In the genomic region with DNA sequence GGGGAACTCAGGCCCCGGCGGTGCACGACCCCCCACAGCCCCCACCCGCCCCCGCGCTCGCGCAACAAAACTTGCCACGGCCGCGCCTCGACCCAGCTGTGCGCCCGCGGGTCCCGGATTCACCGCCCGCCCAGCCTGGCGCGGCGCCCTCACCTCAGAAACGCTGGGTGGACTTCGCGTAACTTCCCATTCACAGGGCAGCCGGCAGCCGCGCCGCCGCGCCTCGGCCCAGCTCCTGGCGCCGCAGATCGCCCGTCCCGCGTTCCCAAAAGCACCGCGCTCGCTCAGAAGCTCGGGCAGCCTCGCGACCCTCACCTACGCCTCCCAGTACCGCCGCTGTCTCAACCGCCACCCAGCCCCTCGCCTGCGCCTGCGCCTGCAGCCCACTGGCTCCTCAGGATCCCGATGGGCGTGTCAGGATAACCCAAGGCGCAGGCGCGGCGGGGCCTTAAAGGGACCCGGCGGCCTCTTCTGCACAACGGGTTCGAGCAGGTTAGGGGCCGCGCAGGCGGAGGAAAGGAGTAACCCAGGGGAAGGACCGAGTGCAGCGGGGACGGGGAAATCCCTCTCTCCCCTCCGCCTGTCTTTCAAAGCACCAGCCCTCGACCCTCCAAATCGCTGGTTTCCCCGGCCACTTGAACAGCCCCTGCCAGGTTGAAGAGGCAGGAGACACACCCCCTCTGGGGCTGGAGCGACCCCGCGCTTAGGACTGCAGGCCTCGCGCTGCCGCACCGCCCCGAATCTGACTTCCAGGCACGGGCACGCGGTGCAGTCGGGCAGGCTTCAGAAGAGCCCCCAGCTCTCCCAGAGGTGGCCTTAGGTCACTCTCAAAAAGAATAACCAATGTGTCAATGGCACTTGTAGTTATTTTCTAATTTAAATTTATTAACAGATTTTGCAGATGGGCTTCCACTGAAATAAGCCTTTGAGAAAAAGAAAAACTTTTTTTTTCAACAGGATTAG, we compare ENCODE assay signal across 8 cellular contexts. TPM values are rescaled to one million over a fixed set of nuclear protein-coding genes. Genes with fewer than 3 reads are reported as not detected.
DNase-seq lines count a peak whose midpoint lies in the region; ATAC-seq and TF ChIP-seq lines count a peak whose summit lies in the region.

A gene (minus strand): TSS at position 380 of the 963 bp plus-strand sequence.

- H3K9me3 ChIP-seq in heart left ventricle (no peaks in the 10 kb centered on the region), trophoblast cell (ENCODE audit: insufficient read depth, low read depth, low read length) (no peaks in the 10 kb centered on the region), tibial artery (no peaks in the 10 kb centered on the region)

- peak within 1 kb of the TSS; percentile 93 for H2AFZ ChIP-seq in trophoblast cell (ENCODE audit: insufficient read depth, low read length, poor library complexity)

- peak within 1 kb of the TSS; percentile 93 for H4K8ac ChIP-seq in trophoblast cell (ENCODE audit: low read depth, low read length)

- intact Hi-C loops in heart left ventricle (cut with DNase I) = loop anchor here in 3 of 10 donors (1.0 to 2.0 kb wide), 2 partner anchors 31 kb away; no protein-coding TSS in a partner anchor
- intact Hi-C loops in tibial artery (cut with DNase I; ENCODE audit: low total_unique reads) = no loop called here

- H3K27me3 ChIP-seq in heart left ventricle = peaks cover 0 to 12% (median 0%) of the 10 kb centered on the region in 9 donors
- H3K27me3 ChIP-seq in trophoblast cell (ENCODE audit: insufficient read depth, low read length) = no peaks in the 10 kb centered on the region
- no peaks in the 10 kb centered on the region for H3K27me3 ChIP-seq in tibial artery

- no peak within 1 kb of the TSS for H2AK5ac ChIP-seq in trophoblast cell (ENCODE audit: low read length)

- H3K23ac ChIP-seq in trophoblast cell (ENCODE audit: low read length) = no peak within 1 kb of the TSS

- peak within 1 kb of the TSS; percentile 81 for H3K9ac ChIP-seq in trophoblast cell (ENCODE audit: low read length)

- peaks cover 6% of the 10 kb centered on the region for H3K79me1 ChIP-seq in trophoblast cell (ENCODE audit: low read length)

- peak within 1 kb of the TSS; percentile 92 for H3K18ac ChIP-seq in trophoblast cell (ENCODE audit: low read length)

- DNase-seq in NCI-H1417 (lab: John Stamatoyannopoulos, UW) (peak; percentile 100), SW 1271 (lab: John Stamatoyannopoulos, UW) (peak; percentile 94 to 98), amniotic epithelial cell (ENCODE audit: low read depth) (peak; percentile 89), heart left ventricle (peak; percentile 95 to 100 (median 97)), trophoblast cell (peak; percentile 100), tibial artery (peak; percentile 97 to 98)

- peak within 1 kb of the TSS; percentile 80 for H3K4me2 ChIP-seq in trophoblast cell (ENCODE audit: low read length)

- H2BK120ac ChIP-seq in trophoblast cell (ENCODE audit: insufficient read depth, low read length, poor library complexity) = peak within 1 kb of the TSS; percentile 89

- H3K4me1 ChIP-seq in heart left ventricle (peaks cover 3 to 21% (median 17%) of the 10 kb centered on the region in 12 donors), trophoblast cell (ENCODE audit: control insufficient read depth in 1 of 2, insufficient read depth in 2 of 2, low read length in 2 of 2) (peaks cover 6 to 7% of the 10 kb centered on the region in 2 experiments), tibial artery (peaks cover 0 to 28% (median 16%) of the 10 kb centered on the region in 4 donors)

- H3K14ac ChIP-seq in trophoblast cell (ENCODE audit: low read length) = peak within 1 kb of the TSS; percentile 92

- peak within 1 kb of the TSS; percentile 44 for H3K4ac ChIP-seq in trophoblast cell (ENCODE audit: low read depth, low read length)

- H4K12ac ChIP-seq in trophoblast cell (ENCODE audit: low read depth, low read length) = peak within 1 kb of the TSS; percentile 84

- H3K27ac ChIP-seq in heart left ventricle (peak within 1 kb of the TSS; percentile 23 to 86 (median 80)), trophoblast cell (ENCODE audit: low read depth, low read length) (peak within 1 kb of the TSS; percentile 43), tibial artery (peak within 1 kb of the TSS; percentile 66 to 81)

- WGBS in heart left ventricle, 4 donors = 0 to 1% (median 0%) methylated on average over 82 of the region's 82 CpGs
- WGBS in trophoblast cell (ENCODE audit: extremely low coverage, insufficient coverage, insufficient read length) = no CpG with 5 or more reads among the region's 82 CpGs

- peak within 1 kb of the TSS; percentile 29 for H2BK12ac ChIP-seq in trophoblast cell (ENCODE audit: low read length)

- H4K91ac ChIP-seq in trophoblast cell (ENCODE audit: low read depth, low read length) = peak within 1 kb of the TSS; percentile 81

- peak; percentile 87 for ATAC-seq in HG02798 (IDR thresholded peaks at IDR 0.05; ENCODE audit: poor library complexity, unreplicated experiment)
- peak; percentile 98 to 99 (median 99) for ATAC-seq in heart left ventricle

- peak within 1 kb of the TSS; percentile 68 for H3K4me3 ChIP-seq in GM12875 (ENCODE audit: low read depth, low read length)
- peak within 1 kb of the TSS; percentile 48 to 85 (median 61) for H3K4me3 ChIP-seq in heart left ventricle
- H3K4me3 ChIP-seq in trophoblast cell (ENCODE audit: low read depth, low read length) = peak within 1 kb of the TSS; percentile 91
- H3K4me3 ChIP-seq in tibial artery = peak within 1 kb of the TSS; percentile 61 to 67

- H3K79me2 ChIP-seq in trophoblast cell (ENCODE audit: control insufficient read depth, insufficient read depth, low read length, poor library complexity) = peaks cover 7% of the 10 kb centered on the region

- peak in 1 of 2 donors; percentile 99 for TF ChIP-seq POLR2A in heart left ventricle (IDR thresholded peaks at IDR 0.05)

- TF ChIP-seq CTCF in GM12875 (IDR thresholded peaks at IDR 0.05; ENCODE audit: borderline replicate concordance, insufficient read depth, low read depth, low read length) = no peak
- TF ChIP-seq CTCF in heart left ventricle (IDR thresholded peaks at IDR 0.05) = peak in 3 of 12 donors; percentile 3 to 52 (median 9)
- TF ChIP-seq CTCF in tibial artery (IDR thresholded peaks at IDR 0.05) = peak in 1 of 2 experiments; percentile 31

- H3K36me3 ChIP-seq in heart left ventricle = peaks cover 0 to 14% (median 6%) of the 10 kb centered on the region in 9 donors
- H3K36me3 ChIP-seq in trophoblast cell (ENCODE audit: control insufficient read depth in 1 of 2, insufficient read depth in 2 of 2, low read length in 2 of 2) = peaks cover 4 to 6% of the 10 kb centered on the region in 2 experiments
- H3K36me3 ChIP-seq in tibial artery = peaks cover 0 to 18% (median 4%) of the 10 kb centered on the region in 3 donors

- peak within 1 kb of the TSS; percentile 51 for H2BK5ac ChIP-seq in trophoblast cell (ENCODE audit: low read depth, low read length, poor library complexity)

RNA-seq across cellular contexts. Expression of the gene that starts here (rescaled TPM):
- total RNA-seq in heart left ventricle = 10 to 100 TPM in 8 of 9 donors, 1 to 10 TPM in 1; 4.7 to 18.2 (median 14.3) TPM
- 1 to 10 TPM; 4.4 to 4.8 TPM for polyA plus RNA-seq in heart left ventricle
- 10.5 and 10.8 TPM in 2 replicates for polyA plus RNA-seq in trophoblast cell (2013)

Comparison
In these comparisons a context has a peak if more than half of its experiments do, and no peak if none do; other contexts are left out.
1. Peak in every context shown above with its lines: DNase-seq, ATAC-seq, H3K4me3 ChIP-seq and H3K27ac ChIP-seq.